Comparison of ENCODE assay signal across 1 cellular context in genomic region chr3:44418549-44418948, GRCh38.
TF ChIP-seq lines count a peak whose summit lies in the region.

No MANE protein-coding gene starts in this region.

TF ChIP-seq in GM12878, 131 proteins besides CTCF, POLR2A, EP300 and RAD21 (continued from another document):
- TF ChIP-seq ESRRA (IDR thresholded peaks at IDR 0.05; ENCODE audit: low read length) (no peak), GATAD2B (conservative IDR thresholded peaks at IDR 0.05; ENCODE audit: low read depth) (no peak), SREBF1 (IDR thresholded peaks at IDR 0.05; ENCODE audit: low read length) (no peak), BCL11A (IDR thresholded peaks at IDR 0.05; ENCODE audit: low read depth, low read length) (no peak), TBL1XR1 (IDR thresholded peaks at IDR 0.05; ENCODE audit: low read depth, low read length) (no peak), BMI1 (IDR thresholded peaks at IDR 0.05; ENCODE audit: borderline replicate concordance) (no peak)
- TF ChIP-seq, protein P1, sequence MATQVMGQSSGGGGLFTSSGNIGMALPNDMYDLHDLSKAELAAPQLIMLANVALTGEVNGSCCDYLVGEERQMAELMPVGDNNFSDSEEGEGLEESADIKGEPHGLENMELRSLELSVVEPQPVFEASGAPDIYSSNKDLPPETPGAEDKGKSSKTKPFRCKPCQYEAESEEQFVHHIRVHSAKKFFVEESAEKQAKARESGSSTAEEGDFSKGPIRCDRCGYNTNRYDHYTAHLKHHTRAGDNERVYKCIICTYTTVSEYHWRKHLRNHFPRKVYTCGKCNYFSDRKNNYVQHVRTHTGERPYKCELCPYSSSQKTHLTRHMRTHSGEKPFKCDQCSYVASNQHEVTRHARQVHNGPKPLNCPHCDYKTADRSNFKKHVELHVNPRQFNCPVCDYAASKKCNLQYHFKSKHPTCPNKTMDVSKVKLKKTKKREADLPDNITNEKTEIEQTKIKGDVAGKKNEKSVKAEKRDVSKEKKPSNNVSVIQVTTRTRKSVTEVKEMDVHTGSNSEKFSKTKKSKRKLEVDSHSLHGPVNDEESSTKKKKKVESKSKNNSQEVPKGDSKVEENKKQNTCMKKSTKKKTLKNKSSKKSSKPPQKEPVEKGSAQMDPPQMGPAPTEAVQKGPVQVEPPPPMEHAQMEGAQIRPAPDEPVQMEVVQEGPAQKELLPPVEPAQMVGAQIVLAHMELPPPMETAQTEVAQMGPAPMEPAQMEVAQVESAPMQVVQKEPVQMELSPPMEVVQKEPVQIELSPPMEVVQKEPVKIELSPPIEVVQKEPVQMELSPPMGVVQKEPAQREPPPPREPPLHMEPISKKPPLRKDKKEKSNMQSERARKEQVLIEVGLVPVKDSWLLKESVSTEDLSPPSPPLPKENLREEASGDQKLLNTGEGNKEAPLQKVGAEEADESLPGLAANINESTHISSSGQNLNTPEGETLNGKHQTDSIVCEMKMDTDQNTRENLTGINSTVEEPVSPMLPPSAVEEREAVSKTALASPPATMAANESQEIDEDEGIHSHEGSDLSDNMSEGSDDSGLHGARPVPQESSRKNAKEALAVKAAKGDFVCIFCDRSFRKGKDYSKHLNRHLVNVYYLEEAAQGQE (IDR thresholded peaks at IDR 0.05; ENCODE audit: low read depth, low read length): no peak
- TF ChIP-seq, protein P2, sequence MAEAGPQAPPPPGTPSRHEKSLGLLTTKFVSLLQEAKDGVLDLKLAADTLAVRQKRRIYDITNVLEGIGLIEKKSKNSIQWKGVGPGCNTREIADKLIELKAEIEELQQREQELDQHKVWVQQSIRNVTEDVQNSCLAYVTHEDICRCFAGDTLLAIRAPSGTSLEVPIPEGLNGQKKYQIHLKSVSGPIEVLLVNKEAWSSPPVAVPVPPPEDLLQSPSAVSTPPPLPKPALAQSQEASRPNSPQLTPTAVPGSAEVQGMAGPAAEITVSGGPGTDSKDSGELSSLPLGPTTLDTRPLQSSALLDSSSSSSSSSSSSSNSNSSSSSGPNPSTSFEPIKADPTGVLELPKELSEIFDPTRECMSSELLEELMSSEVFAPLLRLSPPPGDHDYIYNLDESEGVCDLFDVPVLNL (IDR thresholded peaks at IDR 0.05; ENCODE audit: low read depth, low read length): no peak
